In the genomic region with DNA sequence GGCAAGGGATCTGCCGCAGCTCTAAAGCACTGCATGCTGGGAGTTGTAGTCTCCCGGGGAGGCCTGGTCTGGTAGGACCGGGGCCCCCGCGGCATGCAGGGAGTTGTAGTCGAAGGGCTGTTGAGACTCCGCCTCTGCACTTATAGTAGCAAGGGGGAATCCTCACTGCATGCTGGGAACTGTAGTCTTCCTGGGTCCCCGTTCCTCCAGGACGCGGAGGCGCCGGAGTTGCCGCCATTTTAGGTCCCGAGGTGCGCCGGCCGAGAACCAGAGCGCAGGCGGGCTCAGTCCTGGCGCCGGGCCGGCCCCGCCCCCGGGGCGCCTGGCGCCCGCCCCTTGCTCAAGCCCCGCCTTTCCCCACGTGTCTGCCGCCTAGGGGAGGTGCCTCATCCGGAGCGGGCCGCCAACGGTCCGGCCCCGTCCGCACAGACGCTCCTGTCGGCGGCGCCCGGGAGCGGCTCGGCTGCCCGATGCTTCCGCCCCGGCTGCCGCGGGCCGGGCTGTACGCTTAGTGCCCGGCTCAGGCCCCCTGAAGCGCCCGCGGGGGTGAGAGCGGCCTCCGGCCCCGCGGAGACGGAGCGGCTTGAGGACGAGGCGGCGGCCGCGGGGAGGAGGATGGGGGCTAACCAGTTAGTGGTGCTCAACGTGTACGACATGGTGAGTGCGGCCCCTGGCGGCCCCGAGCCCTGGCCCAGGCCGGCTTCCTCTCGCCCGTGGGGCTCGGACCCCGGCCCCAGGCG, we compare ENCODE assay signal across 8 cellular contexts. TPM values are rescaled to one million over a fixed set of nuclear protein-coding genes. Genes with fewer than 3 reads are reported as not detected.
DNase-seq lines count a peak whose midpoint lies in the region; ATAC-seq and TF ChIP-seq lines count a peak whose summit lies in the region.

A gene (plus strand): TSS at position 428 of the 740 bp plus-strand sequence. CDS start 188 bp downstream, at position 616.

- H3K4me1 ChIP-seq in colonic mucosa = peaks cover 7% of the 10 kb centered on the region

- peak; percentile 43 for TF ChIP-seq CTCF in colonic mucosa (IDR thresholded peaks at IDR 0.05)

- H3K9me3 ChIP-seq in colonic mucosa = no peaks in the 10 kb centered on the region

- H3K9ac ChIP-seq in colonic mucosa (ENCODE audit: low read depth in 2 of 2, low read length in 2 of 2) = peak within 1 kb of the TSS; percentile 94 to 95

- H3K27me3 ChIP-seq in colonic mucosa (no peaks in the 10 kb centered on the region), layer of hippocampus (ENCODE audit: control insufficient read depth, insufficient read depth, low read length) (no peaks in the 10 kb centered on the region)

- DNase-seq in C1 segment of cervical spinal cord (lab: John Stamatoyannopoulos, UW) = peak; percentile 93 to 100 (median 98)
- DNase-seq in NCI-H526 (lab: John Stamatoyannopoulos, UW) = peak; percentile 97 to 98
- DNase-seq in activated CD4-positive, alpha-beta T cell treated with anti-CD3 and anti-CD28 coated beads for 48 hours = peak; percentile 98
- DNase-seq in colonic mucosa = peak; percentile 99
- DNase-seq in stimulated activated CD4-positive, alpha-beta T cell treated with anti-CD3 and anti-CD28 coated beads, Interleukin-1b, Interleukin-23, amount 100 ng/mL, for 4 hours (ENCODE audit: low read depth in 2 of 2) = peak; percentile 92 to 94

- ATAC-seq in GM19324 (IDR thresholded peaks at IDR 0.05; ENCODE audit: low FRiP score, unreplicated experiment) (peak; percentile 98), HG03469 (IDR thresholded peaks at IDR 0.05; ENCODE audit: unreplicated experiment) (peak; percentile 93)

- intact Hi-C loops in colonic mucosa (cut with DNase I) = loop anchor here (5.0 kb wide), 1 partner anchor 201 kb away; a partner anchor contains a TSS

- H3K4me3 ChIP-seq in colonic mucosa = peak within 1 kb of the TSS; percentile 92

- H3K36me3 ChIP-seq in colonic mucosa = no peaks in the 10 kb centered on the region

- H3K27ac ChIP-seq in colonic mucosa = peak within 1 kb of the TSS; percentile 88
- peak within 1 kb of the TSS; percentile 87 for H3K27ac ChIP-seq in layer of hippocampus (ENCODE audit: low read depth, low read length)

RNA-seq across cellular contexts. Expression of the gene that starts here (rescaled TPM):
- 10 to 100 TPM; 34.5 to 57.4 TPM for total RNA-seq in colonic mucosa

Comparison
In these comparisons a context has a peak if more than half of its experiments do, and no peak if none do; other contexts are left out.
1. Peak in every context shown above with its lines: DNase-seq, ATAC-seq, H3K4me3 ChIP-seq and H3K27ac ChIP-seq.